Comparison of ENCODE assay signal across 19 cellular contexts in the genomic region with DNA sequence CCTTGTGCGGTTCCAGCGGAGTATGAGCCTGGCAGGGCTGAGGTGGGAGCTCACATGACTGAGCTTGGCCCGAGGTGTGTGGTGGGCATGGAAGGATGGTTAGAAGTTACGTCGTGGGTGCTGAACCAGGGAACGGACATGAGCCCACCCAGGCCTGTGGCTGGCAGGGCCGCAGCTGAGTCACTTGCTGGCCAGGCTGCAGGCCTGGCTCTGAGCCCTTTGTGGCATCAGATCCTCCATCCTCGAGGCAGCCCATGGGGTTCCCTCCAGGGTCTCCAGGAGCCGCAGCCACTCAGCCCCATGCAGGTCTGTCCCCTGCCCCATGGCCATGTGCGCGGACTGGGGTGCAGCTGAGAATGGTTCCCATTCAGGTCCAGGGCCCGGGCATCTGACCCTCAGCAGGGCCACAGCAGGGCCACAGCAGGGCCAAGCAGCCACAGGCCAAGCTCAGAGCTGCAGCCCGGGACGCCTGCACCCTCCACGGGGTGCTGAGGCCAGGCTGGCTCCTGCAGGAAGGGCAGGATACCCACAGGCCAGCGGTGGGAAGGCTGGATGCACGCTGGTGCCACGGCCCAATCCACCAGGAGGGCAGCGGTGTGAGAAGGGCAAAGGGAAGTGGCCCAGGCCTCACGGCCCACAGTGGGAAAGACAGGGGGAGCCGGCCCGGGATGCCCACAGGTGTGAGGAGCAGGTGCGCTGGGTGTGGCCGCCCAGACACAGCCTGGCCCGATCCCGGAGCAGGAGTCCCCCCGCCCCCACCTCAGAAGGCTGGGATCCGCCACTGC. TPM values are rescaled to one million over a fixed set of nuclear protein-coding genes. Genes with fewer than 3 reads are reported as not detected.
DNase-seq lines count a peak whose midpoint lies in the region; ATAC-seq and TF ChIP-seq lines count a peak whose summit lies in the region.
"Had no signal": no experiment of that assay in that cellular context is flagged by ENCODE, and none has a peak within 500 bp of the region (broad histone marks: within the 10 kb centered on the region; RNA-seq: fewer than 3 reads in every experiment).

No MANE protein-coding gene starts in this region.

- ATAC-seq in GM21360 (IDR thresholded peaks at IDR 0.05; ENCODE audit: unreplicated experiment) (no peak), HG03135 (IDR thresholded peaks at IDR 0.05; ENCODE audit: unreplicated experiment) (no peak)
- no peak for ATAC-seq in effector memory CD8-positive, alpha-beta T cell (replicated peaks)
- ATAC-seq: mucosa of descending colon, pancreas had no signal

- peaks cover 40% of the 10 kb centered on the region for H3K4me1 Mint-ChIP-seq in osteocyte (ENCODE audit: unreplicated experiment)
- H3K4me1 Mint-ChIP-seq in effector memory CD8-positive, alpha-beta T cell (ENCODE audit: low read depth in 2 of 2): peaks cover 0 to 2% of the 10 kb centered on the region in 2 donors

- no peaks in the 10 kb centered on the region for H3K9me3 Mint-ChIP-seq in osteocyte (ENCODE audit: unreplicated experiment)
- no peaks in the 10 kb centered on the region for H3K9me3 Mint-ChIP-seq in effector memory CD8-positive, alpha-beta T cell

- H3K27ac Mint-ChIP-seq in osteocyte (ENCODE audit: unreplicated experiment): no peak overlapping the region
- H3K27ac Mint-ChIP-seq in effector memory CD8-positive, alpha-beta T cell: no peak overlapping the region

- no peaks in the 10 kb centered on the region for H3K27me3 ChIP-seq in osteoblast (ENCODE audit: insufficient read depth, low read length)
- H3K27me3 ChIP-seq: BLaER1 treated with 17β-estradiol and CSF1 and Interleukin-3, amounts not matched to agents 10 nM and 100 nM; pancreas; SJCRH30 had no signal

- peaks cover 23% of the 10 kb centered on the region for H3K4me1 ChIP-seq in osteoblast (ENCODE audit: insufficient read depth, low read length)
- H3K4me1 ChIP-seq: pancreas, SJCRH30 had no signal

- TF ChIP-seq CTCF in osteoblast (IDR thresholded peaks at IDR 0.05; ENCODE audit: extremely low read depth, low read depth, low read length) (no peak), osteocyte (IDR thresholded peaks at IDR 0.05) (no peak)

- CTCF ChIA-PET in HEK293T (lab: Yijun Ruan, JAX): no interaction called here

- peak; percentile 39 for DNase-seq in D341Med (ENCODE audit: low spot score)
- DNase-seq in HEK293T (ENCODE audit: extremely low spot score): peak; percentile 4
- DNase-seq in fibroblast of peridontal ligament (ENCODE audit: extremely low read depth): peak; percentile 10
- peak; percentile 87 for DNase-seq in osteoblast (ENCODE audit: insufficient read length, low spot score, missing footprints)
- no peak for DNase-seq in osteocyte (ENCODE audit: extremely low spot score, unreplicated experiment)
- no peak for DNase-seq in effector memory CD8-positive, alpha-beta T cell
- DNase-seq: activated CD4-positive, alpha-beta T cell treated with anti-CD3 and anti-CD28 coated beads for 4 hours; activated gamma-delta T cell; DMS 273 treated with DMSO at 0.1 percent for 48 hours; HCEC 1CT; mucosa of descending colon; NCI-H2081; NCI-H510A; pancreas; SJCRH30 had no signal

- H3K27ac ChIP-seq in osteoblast (ENCODE audit: low read depth, low read length): no peak overlapping the region
- H3K27ac ChIP-seq: BLaER1 treated with 17β-estradiol and CSF1 and Interleukin-3, amounts not matched to agents 10 nM and 100 nM; pancreas; SJCRH30; thoracic aorta had no signal

- no peak overlapping the region for H3K4me3 Mint-ChIP-seq in osteocyte (ENCODE audit: unreplicated experiment)
- no peak overlapping the region for H3K4me3 Mint-ChIP-seq in effector memory CD8-positive, alpha-beta T cell

- no peak overlapping the region for H3K4me3 ChIP-seq in osteoblast (ENCODE audit: insufficient read depth, low read length)
- H3K4me3 ChIP-seq: BLaER1 treated with 17β-estradiol and CSF1 and Interleukin-3, amounts not matched to agents 10 nM and 100 nM; mucosa of descending colon; pancreas; SJCRH30; thoracic aorta had no signal

- no peaks in the 10 kb centered on the region for H3K36me3 ChIP-seq in osteoblast (ENCODE audit: insufficient read depth, low read length)
- H3K36me3 ChIP-seq: BLaER1 treated with 17β-estradiol and CSF1 and Interleukin-3, amounts not matched to agents 10 nM and 100 nM; pancreas; SJCRH30; thoracic aorta had no signal

- no peaks in the 10 kb centered on the region for H3K27me3 Mint-ChIP-seq in osteocyte (ENCODE audit: unreplicated experiment)
- H3K27me3 Mint-ChIP-seq in effector memory CD8-positive, alpha-beta T cell: peaks cover 0 to 11% of the 10 kb centered on the region in 2 donors

- POLR2A ChIA-PET in HEK293T (lab: Yijun Ruan, JAX): no interaction called here

- no peaks in the 10 kb centered on the region for H3K79me2 ChIP-seq in osteoblast (ENCODE audit: insufficient read depth, low read length)

- H3K9me3 ChIP-seq in osteoblast (ENCODE audit: low read depth, low read length): no peaks in the 10 kb centered on the region
- H3K9me3 ChIP-seq: mucosa of descending colon, pancreas, SJCRH30, thoracic aorta had no signal

- peak overlapping the region; percentile 56 for H2AFZ ChIP-seq in osteoblast (ENCODE audit: low read length)

- peak overlapping the region; percentile 19 for H3K4me2 ChIP-seq in osteoblast (ENCODE audit: insufficient read depth, low read length)
- H3K4me2 ChIP-seq: BLaER1 treated with 17β-estradiol and CSF1 and Interleukin-3, amounts not matched to agents 10 nM and 100 nM had no signal

- H4K20me1 ChIP-seq in osteoblast (ENCODE audit: insufficient read depth, low read length): no peaks in the 10 kb centered on the region
- H4K20me1 ChIP-seq: BLaER1 treated with 17β-estradiol and CSF1 and Interleukin-3, amounts not matched to agents 10 nM and 100 nM had no signal

- no peaks in the 10 kb centered on the region for H3K36me3 Mint-ChIP-seq in osteocyte (ENCODE audit: unreplicated experiment)
- peaks cover 3% of the 10 kb centered on the region for H3K36me3 Mint-ChIP-seq in effector memory CD8-positive, alpha-beta T cell (ENCODE audit: insufficient read depth)

TF ChIP-seq in HEK293T, 16 proteins besides CTCF, POLR2A, EP300 and RAD21:
- TF ChIP-seq ELF4 (IDR thresholded peaks at IDR 0.05): no peak
- no peak for TF ChIP-seq FOXM1 (IDR thresholded peaks at IDR 0.05; ENCODE audit: borderline replicate concordance)
- TF ChIP-seq SP1 (IDR thresholded peaks at IDR 0.05): no peak
- TF ChIP-seq TARDBP (IDR thresholded peaks at IDR 0.05): no peak
- no peak for TF ChIP-seq HDGF (IDR thresholded peaks at IDR 0.05; ENCODE audit: borderline replicate concordance)
- no peak for TF ChIP-seq PKNOX1 (IDR thresholded peaks at IDR 0.05)
- no peak for TF ChIP-seq SUZ12 (IDR thresholded peaks at IDR 0.05)
- no peak for TF ChIP-seq FOXK2 (IDR thresholded peaks at IDR 0.05)
- TF ChIP-seq FOXA1 (IDR thresholded peaks at IDR 0.05): no peak

RNA-seq across cellular contexts. Expression of gene ULK1, which starts 26.3 kb away (rescaled TPM):
- total RNA-seq in osteoblast (13.3 and 14.1 TPM in 2 replicates), osteocyte (69.6 and 74.7 TPM in 2 replicates)

RNA-seq across cellular contexts. Expression of gene MMP17, which starts 39.9 kb away (rescaled TPM):
- 10.5 and 11.2 TPM in 2 replicates for total RNA-seq in osteoblast
- total RNA-seq in osteocyte: 1.7 and 2.9 TPM in 2 replicates

Comparison
In these comparisons a context has a peak if more than half of its experiments do, and no peak if none do; other contexts are left out.
1. DNase-seq: peak in D341Med (single experiment), HEK293T (single experiment), fibroblast of peridontal ligament (single experiment) and osteoblast (single experiment); none in osteocyte (single experiment) and effector memory CD8-positive, alpha-beta T cell (0 of 3).